In genomic region chr1:227947678-227948492, GRCh38 we compare ENCODE assay signal across 8 cellular contexts. TPM values are rescaled to one million over a fixed set of nuclear protein-coding genes. Genes with fewer than 3 reads are reported as not detected.
DNase-seq lines count a peak whose midpoint lies in the region; ATAC-seq, FAIRE-seq and TF ChIP-seq lines count a peak whose summit lies in the region.

WNT9A (minus strand) TSS chr1:227947932; CDS start chr1:227947887, 45 bp downstream.

- intact Hi-C loops in Right ventricle myocardium inferior (cut with DNase I): no loop called here

- FAIRE-seq in A549 (lab: Jason Lieb, UNC): no peak

- H3K4me3 Mint-ChIP-seq in activated naive CD8-positive, alpha-beta T cell: peak within 1 kb of the TSS; percentile 82

- peak; percentile 27 to 34 for ATAC-seq in A549
- peak; percentile 73 for ATAC-seq in Right ventricle myocardium inferior
- no peak for ATAC-seq in GM18873 (IDR thresholded peaks at IDR 0.05; ENCODE audit: low FRiP score, unreplicated experiment)
- ATAC-seq in GM21786 (IDR thresholded peaks at IDR 0.05; ENCODE audit: unreplicated experiment): no peak

- DNase-seq in A549 (ENCODE audit: low read depth in 1 of 2, low spot score in 1 of 2): peak; percentile 33 to 47
- peak; percentile 95 for DNase-seq in GM03348 (ENCODE audit: low spot score)
- DNase-seq in NCI-H1105 treated with DMSO at 0.1 percent for 48 hours (lab: John Stamatoyannopoulos, UW): peak; percentile 44
- peak; percentile 75 for DNase-seq in Right ventricle myocardium inferior (ENCODE audit: missing footprints)

- no peak within 1 kb of the TSS for H3K9ac ChIP-seq in parathyroid adenoma

- H2AFZ ChIP-seq in parathyroid adenoma: peak within 1 kb of the TSS; percentile 70

- CTCF ChIA-PET in A549 (lab: Yijun Ruan, JAX): interaction anchor here (0.7 to 10.5 kb wide), 15 partner anchors 11 to 466 kb away, joined by 3 to 166 read pairs (median 3); partner anchors contain the start of gene ARF1

- no peaks in the 10 kb centered on the region for H3K36me3 Mint-ChIP-seq in activated naive CD8-positive, alpha-beta T cell

- no peak for TF ChIP-seq EP300 in A549 (IDR thresholded peaks at IDR 0.05)

- H3K27ac ChIP-seq in A549: peak within 1 kb of the TSS; percentile 67 to 89
- peak within 1 kb of the TSS; percentile 53 for H3K27ac ChIP-seq in parathyroid adenoma

- no peaks in the 10 kb centered on the region for H3K36me3 ChIP-seq in parathyroid adenoma (ENCODE audit: control insufficient read depth, insufficient read depth, low read length)

- H3K4me1 Mint-ChIP-seq in activated naive CD8-positive, alpha-beta T cell (ENCODE audit: low read depth): peaks cover 11% of the 10 kb centered on the region

- TF ChIP-seq POLR2A in A549 (IDR thresholded peaks at IDR 0.05; ENCODE audit: low read length): peak; percentile 77

- H3K9me3 ChIP-seq in A549: no peaks in the 10 kb centered on the region
- no peaks in the 10 kb centered on the region for H3K9me3 ChIP-seq in parathyroid adenoma (ENCODE audit: control insufficient read depth, low read length)

- H3K27ac Mint-ChIP-seq in activated naive CD8-positive, alpha-beta T cell: no peak within 1 kb of the TSS

- H3K4me2 ChIP-seq in A549 (peak within 1 kb of the TSS; percentile 98), parathyroid adenoma (ENCODE audit: low read length) (peak within 1 kb of the TSS; percentile 91)

- peaks cover 15% of the 10 kb centered on the region for H3K79me2 ChIP-seq in parathyroid adenoma

- H3K4me3 ChIP-seq in A549 (peak within 1 kb of the TSS; percentile 66), parathyroid adenoma (ENCODE audit: low read depth, low read length) (peak within 1 kb of the TSS; percentile 60)

- no peaks in the 10 kb centered on the region for H3K9me3 Mint-ChIP-seq in activated naive CD8-positive, alpha-beta T cell (ENCODE audit: low read depth)

- 49% methylated on average over 3 of the region's 119 CpGs for WGBS in A549 (ENCODE audit: missing lambda C conversion rate)

- TF ChIP-seq CTCF in A549 (IDR thresholded peaks at IDR 0.05): no peak
- no peak for TF ChIP-seq CTCF in parathyroid adenoma (IDR thresholded peaks at IDR 0.05)

- H3K4me1 ChIP-seq in A549 (peaks cover 12% of the 10 kb centered on the region), parathyroid adenoma (peaks cover 7% of the 10 kb centered on the region)

- peaks cover 8% of the 10 kb centered on the region for H3K27me3 Mint-ChIP-seq in activated naive CD8-positive, alpha-beta T cell

- TF ChIP-seq RAD21 in A549 (conservative IDR thresholded peaks at IDR 0.05 in 1 of 2, IDR thresholded peaks at IDR 0.05 in 1 of 2): no peak

- POLR2A ChIA-PET in A549 (lab: Yijun Ruan, JAX): interaction anchor here (0.7 to 1.9 kb wide), 4 partner anchors 39 to 213 kb away, joined by 3 to 5 read pairs (median 4); partner anchors contain the start of gene JMJD4

- H3K27me3 ChIP-seq in parathyroid adenoma (ENCODE audit: control insufficient read depth, insufficient read depth, low read length): no peaks in the 10 kb centered on the region

TF ChIP-seq in A549, 52 proteins besides CTCF, POLR2A, EP300 and RAD21:
- TF ChIP-seq ATOH8 (CRISPR knock-in tag; IDR thresholded peaks at IDR 0.05; ENCODE audit: low read depth): no peak
- no peak for TF ChIP-seq TFCP2L1 (CRISPR knock-in tag; IDR thresholded peaks at IDR 0.05)
- TF ChIP-seq BCL3 (IDR thresholded peaks at IDR 0.05): peak; percentile 62; the same call in 1 of the 3 replicates
- no peak for TF ChIP-seq REST (IDR thresholded peaks at IDR 0.05)
- peak in 1 of 2 experiments; percentile 46; a peak in 1 of 5 replicates for TF ChIP-seq JUN (IDR thresholded peaks at IDR 0.05)
- no peak for TF ChIP-seq ZFP36 (IDR thresholded peaks at IDR 0.05; ENCODE audit: borderline replicate concordance, partially characterized antibody)

RNA-seq across cellular contexts. Expression of gene WNT9A, which starts in this region (rescaled TPM):
- polyA plus RNA-seq in A549 (2011; rRNA removed): 0.75 and 0.86 TPM in 2 replicates
- polyA plus RNA-seq in A549 (2012; cell fraction: cytosol; rRNA removed): 0.96 and 1.3 TPM in 2 replicates
- 3.0 and 3.5 TPM in 2 replicates for polyA plus RNA-seq in A549 (2012; cell fraction: nucleus; rRNA removed)
- 1.2 TPM in 3 replicates for polyA plus RNA-seq in A549 (2017; fragmentation: RNase III; extraction: RNeasy Plus Mini Kit Qiagen cat#74134 plus additional on column Dnase treatment)
- 0.73 and 1.0 TPM in 2 replicates for polyA minus RNA-seq in A549 (2011; rRNA and poly(A)+ RNA removed)
- total RNA-seq in Right ventricle myocardium inferior: 0.73 TPM

Comparison
In these comparisons a context has a peak if more than half of its experiments do, and no peak if none do; other contexts are left out.
1. Peak in DNase-seq and ATAC-seq in Right ventricle myocardium inferior; RNA of the gene not detected or under 1 TPM.
2. ATAC-seq: peak in A549 (2 of 2); none in GM18873 (single experiment) and GM21786 (single experiment).
3. DNase-seq: peak in every context shown above with its lines; median percentile 95 in GM03348; 75 in Right ventricle myocardium inferior; 44 in NCI-H1105 treated with DMSO at 0.1 percent for 48 hours; 40 in A549.